Comparison of ENCODE assay signal across 8 cellular contexts in genomic region chr2:241036964-241037421, GRCh38. TPM values are rescaled to one million over a fixed set of nuclear protein-coding genes. Genes with fewer than 3 reads are reported as not detected.
A peak's percentile ranks its signal among the peaks of the same experiment; 100 is the strongest.
DNase-seq lines count a peak whose midpoint lies in the region; FAIRE-seq and TF ChIP-seq lines count a peak whose summit lies in the region.

No MANE protein-coding gene starts in this region.

- 68% methylated on average over 10 of the region's 18 CpGs; no CpG with 5 or more reads in 1 of the 2 experiments for WGBS in H1 (ENCODE audit: extremely low coverage in 1 of 2, insufficient coverage in 1 of 2, insufficient read length in 1 of 2, insufficient replicate concordance in 2 of 2, low coverage in 1 of 2, low lambda C conversion rate in 2 of 2, missing lambda C conversion rate in 1 of 2), 2 experiments
- WGBS in thymus, result 88% methylated on average over 18 of the region's 18 CpGs

- H3K4me3 Mint-ChIP-seq in Caco-2 (ENCODE audit: unreplicated experiment), result no peak overlapping the region

- no peaks in the 10 kb centered on the region for H3K36me3 ChIP-seq in H1 (ENCODE audit: control insufficient read depth in 2 of 4, insufficient read depth in 4 of 4, low read length in 3 of 4)
- no peaks in the 10 kb centered on the region for H3K36me3 ChIP-seq in thymus (ENCODE audit: control insufficient read depth, insufficient read depth)
- no peaks in the 10 kb centered on the region for H3K36me3 ChIP-seq in Caco-2 (ENCODE audit: control insufficient read depth, insufficient read depth, low read length)

- H4K20me1 ChIP-seq in H1 (replicated peaks in 1 of 2; ENCODE audit: control insufficient read depth in 1 of 2, insufficient read depth in 2 of 2, low read length in 2 of 2), result no peaks in the 10 kb centered on the region

- TF ChIP-seq RAD21 in Ishikawa (IDR thresholded peaks at IDR 0.05; ENCODE audit: low read depth), result no peak
- no peak for TF ChIP-seq RAD21 in H1 (IDR thresholded peaks at IDR 0.05 in 1 of 2, conservative IDR thresholded peaks at IDR 0.05 in 1 of 2; ENCODE audit: low read depth in 2 of 2, low read length in 2 of 2)

- H2AK5ac ChIP-seq in H1 (ENCODE audit: low read depth, low read length), result no peak overlapping the region

- H3K27me3 Mint-ChIP-seq in Caco-2 (ENCODE audit: insufficient read depth, unreplicated experiment), result no peaks in the 10 kb centered on the region

- H3K27ac Mint-ChIP-seq in Caco-2 (ENCODE audit: unreplicated experiment), result no peak overlapping the region

- H2BK120ac ChIP-seq in H1 (replicated peaks; ENCODE audit: low read depth, low read length), result no peak overlapping the region

- H2BK5ac ChIP-seq in H1 (ENCODE audit: low read depth, low read length), result peak overlapping the region; percentile 26; the same call in 1 of the 2 replicates

- H3K4me1 ChIP-seq in H1 (replicated peaks in 1 of 4; ENCODE audit: control insufficient read depth in 3 of 4, insufficient read depth in 4 of 4, low read length in 3 of 4) (peaks cover 0 to 16% (median 8%) of the 10 kb centered on the region in 4 experiments; a peak in 6 of 7 replicates), thymus (ENCODE audit: control insufficient read depth, insufficient read depth, low read length) (peaks cover 29% of the 10 kb centered on the region), Caco-2 (no peaks in the 10 kb centered on the region)

- no peak overlapping the region for H3K56ac ChIP-seq in H1 (replicated peaks; ENCODE audit: insufficient read length, low read depth, low read length)

- H3K27ac ChIP-seq in H1 (ENCODE audit: low read depth, low read length) (no peak overlapping the region), thymus (ENCODE audit: low read depth) (peak overlapping the region; percentile 71)

- intact Hi-C loops in Caco-2 (cut with micrococcal nuclease; ENCODE audit: unreplicated experiment), result no loop called here

- H4K91ac ChIP-seq in H1 (replicated peaks; ENCODE audit: insufficient read length, low read length), result peak overlapping the region; percentile 76

- 0 out of 2 replicates have a peak overlapping the region, but pooled peaks have one; percentile 61 for H2BK15ac ChIP-seq in H1 (ENCODE audit: low read length)

- peak; percentile 23 for DNase-seq in activated naive CD4-positive, alpha-beta T cell treated with Interleukin-2 at 50 U/mL for 16 hours
- DNase-seq in activated naive CD4-positive, alpha-beta T cell treated with anti-CD3 and anti-CD28 coated beads, Interleukin-2, amount 50 U/mL, for 16 hours, result no peak
- no peak for DNase-seq in H1 (ENCODE audit: low read depth in 1 of 2, low spot score in 2 of 2)
- DNase-seq in NCI-H2196 treated with DMSO at 0.1 percent for 48 hours (lab: John Stamatoyannopoulos, UW; ENCODE audit: unreplicated experiment), result no peak
- no peak for DNase-seq in midbrain (lab: John Stamatoyannopoulos, UW)
- DNase-seq in Caco-2, result no peak

- peak overlapping the region; percentile 52; the same call in 1 of the 2 replicates for H3K18ac ChIP-seq in H1 (ENCODE audit: extremely low read depth, low read length)

- H4K5ac ChIP-seq in H1 (ENCODE audit: insufficient read length, low read depth, low read length), result no peak overlapping the region

- H3K4me1 Mint-ChIP-seq in Caco-2 (ENCODE audit: low read depth, unreplicated experiment), result no peaks in the 10 kb centered on the region

- H3K9ac ChIP-seq in H1 (replicated peaks in 1 of 4; ENCODE audit: extremely low read depth in 1 of 4, low read depth in 3 of 4, low read length in 3 of 4), result no peak overlapping the region

- H3K79me1 ChIP-seq in H1 (ENCODE audit: low read depth, low read length), result no peaks in the 10 kb centered on the region

- no peak for TF ChIP-seq EP300 in Ishikawa (IDR thresholded peaks at IDR 0.05; ENCODE audit: borderline replicate concordance)
- no peak for TF ChIP-seq EP300 in H1 (IDR thresholded peaks at IDR 0.05; ENCODE audit: borderline replicate concordance in 1 of 2, low read depth in 2 of 2, low read length in 2 of 2)

- H3K36me3 Mint-ChIP-seq in Caco-2 (ENCODE audit: insufficient read depth, unreplicated experiment), result no peaks in the 10 kb centered on the region

- H3K4me3 ChIP-seq in H1 (ENCODE audit: extremely low read depth in 1 of 4, insufficient read depth in 2 of 4, low read depth in 3 of 4, low read length in 4 of 4), result peak overlapping the region; percentile 25 to 69 (median 44); a peak in 6 of 8 replicates
- peak overlapping the region; percentile 51 for H3K4me3 ChIP-seq in thymus (ENCODE audit: low read length)
- no peak overlapping the region for H3K4me3 ChIP-seq in Caco-2 (ENCODE audit: low read depth, low read length)

- no peak for TF ChIP-seq POLR2A in H1 (IDR thresholded peaks at IDR 0.05; ENCODE audit: control extremely low read depth in 1 of 2, low read depth in 2 of 2, low read length in 2 of 2)

- H4K8ac ChIP-seq in H1 (ENCODE audit: extremely low read depth, insufficient read depth, low read length), result peak overlapping the region; percentile 80

- H2BK20ac ChIP-seq in H1 (ENCODE audit: low read length), result no peak overlapping the region

- peak overlapping the region; percentile 58 to 87 for H3K4me2 ChIP-seq in H1 (ENCODE audit: insufficient read depth in 1 of 2, low read depth in 2 of 2, low read length in 2 of 2)

- no peaks in the 10 kb centered on the region for H3K9me3 ChIP-seq in H1 (ENCODE audit: insufficient read depth in 2 of 2, low read depth in 1 of 2, low read length in 1 of 2)
- no peaks in the 10 kb centered on the region for H3K9me3 ChIP-seq in thymus (ENCODE audit: control insufficient read depth)
- H3K9me3 ChIP-seq in Caco-2, result no peaks in the 10 kb centered on the region

- H2AFZ ChIP-seq in H1 (ENCODE audit: low read length), result no peak overlapping the region

- no peak overlapping the region for H3K23ac ChIP-seq in H1 (ENCODE audit: insufficient read length)

- FAIRE-seq in H1 (lab: Jason Lieb, UNC), result no peak

- H3K27me3 ChIP-seq in H1 (replicated peaks in 1 of 4; ENCODE audit: control insufficient read depth in 3 of 4, extremely low read depth in 1 of 4, insufficient read depth in 3 of 4, low read length in 3 of 4), result peaks cover 0 to 33% (median 19%) of the 10 kb centered on the region in 4 experiments; a peak in 4 of 7 replicates
- no peaks in the 10 kb centered on the region for H3K27me3 ChIP-seq in thymus (ENCODE audit: control insufficient read depth, insufficient read depth)
- no peaks in the 10 kb centered on the region; the same call in 1 of the 2 replicates for H3K27me3 ChIP-seq in Caco-2 (replicated peaks; ENCODE audit: control insufficient read depth, insufficient read depth, low read length)

- H2BK12ac ChIP-seq in H1 (ENCODE audit: low read depth, low read length), result no peak overlapping the region

- H3K9me3 Mint-ChIP-seq in Caco-2 (ENCODE audit: unreplicated experiment), result no peaks in the 10 kb centered on the region

- H3K79me2 ChIP-seq in H1 (ENCODE audit: control insufficient read depth in 1 of 2, insufficient read depth in 2 of 2, low read length in 2 of 2), result no peaks in the 10 kb centered on the region

- H3K4ac ChIP-seq in H1 (replicated peaks; ENCODE audit: insufficient read length, low read depth, low read length), result no peak overlapping the region

- BruUV-seq in Caco-2 (replicated peaks; lab: Mats Ljungman, UMichigan), result no TSS peak

- CTCF ChIA-PET in H1 (lab: Charles Lee; ENCODE audit: partially characterized antibody) (interaction anchor here (1.3 kb wide), 1 partner anchor 186 kb away, joined by 3 read pairs; no protein-coding TSS in a partner anchor), Caco-2 (lab: Charles Lee) (no interaction called here)

- POLR2A ChIA-PET in H1 (lab: Charles Lee; ENCODE audit: partially characterized antibody), result no interaction called here
- POLR2A ChIA-PET in Caco-2 (lab: Charles Lee), result no interaction called here

- TF ChIP-seq CTCF in H1 (IDR thresholded peaks at IDR 0.05; ENCODE audit: control extremely low read depth in 1 of 3, insufficient read depth in 1 of 3, low read depth in 1 of 3, low read length in 3 of 3) (no peak), Caco-2 (IDR thresholded peaks at IDR 0.05; ENCODE audit: insufficient read depth in 1 of 2, low read depth in 1 of 2, low read length in 1 of 2, severe bottlenecking in 1 of 2, unreplicated experiment in 1 of 2) (no peak)

- H3K23me2 ChIP-seq in H1 (ENCODE audit: low read depth, low read length), result peaks cover 9% of the 10 kb centered on the region; the same call in 1 of the 2 replicates

- H3K14ac ChIP-seq in H1 (ENCODE audit: insufficient read length), result no peak overlapping the region

TF ChIP-seq in H1, 55 proteins besides CTCF, POLR2A, EP300 and RAD21:
- no peak for TF ChIP-seq CEBPB (IDR thresholded peaks at IDR 0.05; ENCODE audit: low read depth, low read length)
- TF ChIP-seq E2F6 (IDR thresholded peaks at IDR 0.05), result peak; percentile 59; the same call in 1 of the 2 replicates

RNA-seq across cellular contexts. Expression of gene SNED1, which starts 38.6 kb away (rescaled TPM):
- 1.9 and 2.4 TPM in 2 replicates for total RNA-seq in H1 (2021; fragmentation: NEBNext Ultra II Directional; extraction: Animal tissue kit (Norgen Biotek cat#: 25700))
- 1.9 and 2.6 TPM in 2 replicates for polyA plus RNA-seq in H1 (2011; rRNA removed)
- polyA plus RNA-seq in H1 (2011; cell fraction: cytosol; rRNA removed), result 1.7 TPM
- 8.2 TPM for polyA plus RNA-seq in H1 (2011; cell fraction: nucleus; rRNA removed)
- 1.1 to 1.8 TPM (median 1.6 TPM) in 4 replicates for polyA plus RNA-seq in H1 (2012, experiment 1 of 2)
- polyA plus RNA-seq in H1 (2012, experiment 2 of 2), result 0.67 TPM
- polyA plus RNA-seq in H1 (2013, experiment 1 of 2), result 0.95 TPM
- 1.0 TPM for polyA plus RNA-seq in H1 (2013, experiment 2 of 2)
- 3.0 and 3.2 TPM in 2 replicates for polyA minus RNA-seq in H1 (2011; rRNA and poly(A)+ RNA removed)
- 5.0 TPM for polyA minus RNA-seq in H1 (2011; cell fraction: cytosol; rRNA and poly(A)+ RNA removed)
- 11.6 TPM for polyA minus RNA-seq in H1 (2011; cell fraction: nucleus; rRNA and poly(A)+ RNA removed)
- polyA plus RNA-seq in thymus, result 3.2 TPM
- total RNA-seq in Caco-2 (2022), result not detected in 2 replicates
